In the genomic region with DNA sequence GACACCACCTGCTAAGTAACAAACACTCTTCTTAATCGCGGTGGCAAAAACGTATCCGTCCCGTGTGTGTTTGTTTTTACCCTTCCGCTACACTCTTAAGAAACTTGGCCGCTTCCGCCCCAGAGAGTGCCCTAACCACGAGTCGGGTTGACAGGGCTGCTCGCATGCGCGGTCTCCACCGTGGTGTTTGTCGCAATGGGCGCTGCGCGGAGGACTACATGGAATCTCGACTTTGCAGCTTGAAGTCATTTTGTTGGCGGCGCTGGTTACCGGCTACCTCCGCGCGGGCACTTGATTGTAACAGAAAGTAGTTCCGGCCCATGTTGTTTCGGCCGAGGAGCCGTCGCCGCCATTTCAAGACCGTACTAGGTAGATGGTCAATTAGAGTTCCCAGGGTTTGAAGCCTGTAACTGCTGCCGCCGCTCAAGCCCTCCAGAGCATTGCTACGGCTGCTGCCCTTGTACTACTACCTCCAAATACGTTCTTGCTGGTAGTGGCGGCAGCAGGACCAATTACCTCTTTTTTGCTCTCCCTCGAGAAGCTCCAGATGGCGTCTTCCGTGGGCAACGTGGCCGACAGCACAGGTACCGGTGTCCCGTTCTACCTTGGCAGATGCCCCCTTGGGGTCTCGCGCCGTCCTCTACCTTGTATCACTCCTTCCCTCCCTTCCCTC, we compare ENCODE assay signal across 8 cellular contexts. TPM values are rescaled to one million over a fixed set of nuclear protein-coding genes. Genes with fewer than 3 reads are reported as not detected.
DNase-seq lines count a peak whose midpoint lies in the region; ATAC-seq and TF ChIP-seq lines count a peak whose summit lies in the region.

A gene (plus strand): TSS at position 352 of the 673 bp plus-strand sequence. CDS start 196 bp downstream, at position 548.

- in situ Hi-C loops in mammary epithelial cell (cut with MboI; ENCODE audit: low sequenced_read_pairs in 2 of 2) = no loop called here

- DNase-seq in AG04449 (ENCODE audit: low read depth, low spot score) (peak; percentile 92), NCI-H2227 treated with DMSO at 0.1 percent for 48 hours (lab: John Stamatoyannopoulos, UW) (peak; percentile 99), mammary epithelial cell (peak; percentile 91), iPS-NIHi11 (ENCODE audit: low spot score) (peak; percentile 81)

- H2AFZ ChIP-seq in mammary epithelial cell (ENCODE audit: low read depth, low read length) = peak within 1 kb of the TSS; percentile 92

- peak within 1 kb of the TSS; percentile 89 for H3K9ac ChIP-seq in mammary epithelial cell (ENCODE audit: insufficient read depth, low read length)

- no TSS peak for BruUV-seq in mammary epithelial cell (replicated peaks; lab: Mats Ljungman, UMichigan)

- H3K4me2 ChIP-seq in mammary epithelial cell (ENCODE audit: insufficient read depth, low read depth, low read length) = peak within 1 kb of the TSS; percentile 75

- TF ChIP-seq CTCF in AG04449 (IDR thresholded peaks at IDR 0.05; ENCODE audit: insufficient read depth, low read length, missing control alignments) (no peak), WI38 (IDR thresholded peaks at IDR 0.05; ENCODE audit: low read depth, low read length) (no peak), mammary epithelial cell (conservative IDR thresholded peaks at IDR 0.05 in 1 of 2, IDR thresholded peaks at IDR 0.05 in 1 of 2; ENCODE audit: extremely low read depth in 1 of 2, insufficient read depth in 1 of 2, low read depth in 1 of 2, low read length in 2 of 2) (no peak)

- H3K4me1 ChIP-seq in mammary epithelial cell (ENCODE audit: insufficient read depth, low read length) = peaks cover 5% of the 10 kb centered on the region

- CTCF ChIA-PET in AG04449 (lab: Yijun Ruan, JAX) (no interaction called here), mammary epithelial cell (lab: Charles Lee; ENCODE audit: low non-redundant PET) (no interaction called here)

- POLR2A ChIA-PET in AG04449 (lab: Yijun Ruan, JAX) = interaction anchor here (0.6 to 3.0 kb wide), 3 partner anchors 10 to 85 kb away, joined by 3 to 18 read pairs (median 3); no protein-coding TSS in a partner anchor

- dilution Hi-C loops in mammary epithelial cell (cut with HindIII; ENCODE audit: low sequenced_read_pairs) = no loop called here

- ATAC-seq in GM18907 (IDR thresholded peaks at IDR 0.05; ENCODE audit: unreplicated experiment) (peak; percentile 81), HG03139 (IDR thresholded peaks at IDR 0.05; ENCODE audit: unreplicated experiment) (peak; percentile 80)

- peak within 1 kb of the TSS; percentile 87 for H3K4me3 ChIP-seq in AG04449 (ENCODE audit: low read depth, low read length)
- H3K4me3 ChIP-seq in WI38 (ENCODE audit: low read depth, low read length) = peak within 1 kb of the TSS; percentile 79
- H3K4me3 ChIP-seq in mammary epithelial cell (replicated peaks in 1 of 3; ENCODE audit: insufficient read depth in 1 of 3, low read depth in 2 of 3, low read length in 3 of 3) = peak within 1 kb of the TSS; percentile 60 to 67 (median 66)
- peak within 1 kb of the TSS; percentile 45 to 69 (median 57) for H3K4me3 ChIP-seq in skin epidermis

- no peaks in the 10 kb centered on the region for H3K36me3 ChIP-seq in mammary epithelial cell (ENCODE audit: insufficient read depth, low read length)

- peaks cover 50% of the 10 kb centered on the region for H3K79me2 ChIP-seq in mammary epithelial cell (ENCODE audit: insufficient read depth, low read length)

- intact Hi-C loops in mammary epithelial cell (cut with micrococcal nuclease) = loop anchor here (1.0 to 5.0 kb wide), 4 partner anchors 8 to 167 kb away; a partner anchor contains a TSS

- 37% methylated on average over 44 of the region's 47 CpGs for WGBS in mammary epithelial cell (ENCODE audit: low coverage, missing lambda C conversion rate)

- no peaks in the 10 kb centered on the region for H3K9me3 ChIP-seq in mammary epithelial cell (replicated peaks; ENCODE audit: insufficient read depth, low read length)

- peaks cover 8% of the 10 kb centered on the region for H4K20me1 ChIP-seq in mammary epithelial cell (ENCODE audit: insufficient read depth, low read length)

- H3K27ac ChIP-seq in mammary epithelial cell (ENCODE audit: insufficient read depth, low read depth, low read length) (peak within 1 kb of the TSS; percentile 71), skin epidermis (peak within 1 kb of the TSS; percentile 62 to 94 (median 90))

- H3K27me3 ChIP-seq in mammary epithelial cell (ENCODE audit: insufficient read depth, low read length) = no peaks in the 10 kb centered on the region

RNA-seq across cellular contexts. Expression of the gene that starts here (rescaled TPM):
- total RNA-seq in mammary epithelial cell = 100 to 1,000 TPM; 180 to 217 TPM
- 59.1 TPM for polyA plus RNA-seq in mammary epithelial cell
- polyA minus RNA-seq in mammary epithelial cell = 117 TPM

Comparison
In these comparisons a context has a peak if more than half of its experiments do, and no peak if none do; other contexts are left out.
1. Peak in every context shown above with its lines: DNase-seq, ATAC-seq, H3K4me3 ChIP-seq and H3K27ac ChIP-seq.